11 cellular contexts compared by ENCODE assay signal in genomic region chr17:4795168-4795567, GRCh38. TPM values are rescaled to one million over a fixed set of nuclear protein-coding genes. Genes with fewer than 3 reads are reported as not detected.
DNase-seq lines count a peak whose midpoint lies in the region; ATAC-seq, FAIRE-seq and TF ChIP-seq lines count a peak whose summit lies in the region.
"Had no signal": no experiment of that assay in that cellular context is flagged by ENCODE, and none has a peak within 500 bp of the region (broad histone marks: within the 10 kb centered on the region; RNA-seq: fewer than 3 reads in every experiment).

No MANE protein-coding gene starts in this region.

- ATAC-seq in A549 (no peak), GM12878 (no peak), naive B cell (ENCODE audit: low read depth in 2 of 2) (no peak), omental fat pad (ENCODE audit: low FRiP score) (no peak), GM21447 (IDR thresholded peaks at IDR 0.05; ENCODE audit: unreplicated experiment) (no peak)

- intact Hi-C loops in GM12878 (cut with micrococcal nuclease; ENCODE audit: unreplicated experiment) = no loop called here

- FAIRE-seq in A549 (lab: Jason Lieb, UNC) (no peak), GM12878 (lab: Jason Lieb, UNC) (no peak)

- 93% methylated on average over 1 of the region's 1 CpG for WGBS in A549 (ENCODE audit: missing lambda C conversion rate)
- 100% methylated on average over 1 of the region's 1 CpG for WGBS in GM12878 (ENCODE audit: insufficient coverage, insufficient replicate concordance, low lambda C conversion rate, missing lambda C conversion rate)

- TF ChIP-seq EP300 in A549 (IDR thresholded peaks at IDR 0.05) (no peak), GM12878 (IDR thresholded peaks at IDR 0.05; ENCODE audit: borderline replicate concordance in 1 of 2, control insufficient read depth in 1 of 2, low read depth in 2 of 2, low read length in 2 of 2) (no peak)

- peak overlapping the region; percentile 92 for H3K4me3 ChIP-seq in A549
- no peak overlapping the region for H3K4me3 ChIP-seq in GM12878

- H3K9me3 Mint-ChIP-seq in HFFc6 (no peaks in the 10 kb centered on the region), naive B cell (peaks cover 0 to 1% (median 0%) of the 10 kb centered on the region in 7 donors)

- RAD21 ChIA-PET in GM12878 (lab: Charles Lee; ENCODE audit: unreplicated experiment) = no interaction called here

- peak overlapping the region; percentile 84 to 89 for H3K27ac ChIP-seq in A549
- H3K27ac ChIP-seq in GM12878 (ENCODE audit: control insufficient read depth, insufficient read depth) = no peak overlapping the region

- peaks cover 18% of the 10 kb centered on the region for H3K4me1 Mint-ChIP-seq in HFFc6 (ENCODE audit: low read depth)
- peaks cover 19 to 22% (median 21%) of the 10 kb centered on the region in 3 donors for H3K4me1 Mint-ChIP-seq in naive B cell

- TF ChIP-seq CTCF in A549 (IDR thresholded peaks at IDR 0.05) = no peak
- TF ChIP-seq CTCF in HFFc6 (IDR thresholded peaks at IDR 0.05) = no peak
- no peak for TF ChIP-seq CTCF in GM12878 (IDR thresholded peaks at IDR 0.05 in 2 of 3, conservative IDR thresholded peaks at IDR 0.05 in 1 of 3; ENCODE audit: control insufficient read depth in 2 of 3, extremely low read depth in 1 of 3, insufficient read depth in 1 of 3, low read depth in 3 of 3, low read length in 3 of 3)
- no peak for TF ChIP-seq CTCF in omental fat pad (IDR thresholded peaks at IDR 0.05)

- in situ Hi-C loops in GM12878 (cut with MboI) = no loop called here
- in situ Hi-C loops in KBM-7 (cut with MboI; ENCODE audit: low pct_unique_long_range_greater_than_20kb, low sequenced_read_pairs) = no loop called here

- H4K20me1 ChIP-seq in GM12878 (ENCODE audit: control insufficient read depth, insufficient read depth) = no peaks in the 10 kb centered on the region

- H3K4me2 ChIP-seq in A549 (peak overlapping the region; percentile 75), GM12878 (ENCODE audit: control insufficient read depth, insufficient read depth) (peak overlapping the region; percentile 54)

- H3K36me3 Mint-ChIP-seq in HFFc6 (ENCODE audit: low read depth) (peaks cover 22% of the 10 kb centered on the region), naive B cell (no peaks in the 10 kb centered on the region)

- peaks cover 14% of the 10 kb centered on the region for H3K4me1 ChIP-seq in A549
- peaks cover 13% of the 10 kb centered on the region for H3K4me1 ChIP-seq in GM12878 (ENCODE audit: control insufficient read depth, insufficient read depth, low read length)

- DNase-seq in A549 (ENCODE audit: low read depth in 1 of 2, low spot score in 1 of 2) (no peak), HFFc6 (no peak), GM12878 (ENCODE audit: low read depth, low spot score) (no peak), naive B cell (no peak), foreskin melanocyte (no peak), omental fat pad (ENCODE audit: low spot score) (no peak), KBM-7 (no peak)

- H3K79me2 ChIP-seq in GM12878 (ENCODE audit: control insufficient read depth, insufficient read depth, low read length) = peaks cover 11% of the 10 kb centered on the region

- H3K27me3 Mint-ChIP-seq in HFFc6 (ENCODE audit: insufficient read depth) = no peaks in the 10 kb centered on the region; the same call in 1 of the 2 replicates
- peaks cover 0 to 12% (median 8%) of the 10 kb centered on the region in 3 donors for H3K27me3 Mint-ChIP-seq in naive B cell

- no peaks in the 10 kb centered on the region for H3K27me3 ChIP-seq in GM12878 (replicated peaks in 1 of 2; ENCODE audit: control insufficient read depth in 2 of 2, insufficient read depth in 2 of 2, low read length in 1 of 2)
- H3K27me3 ChIP-seq: vagina had no signal

- peaks cover 2 to 13% of the 10 kb centered on the region in 2 experiments; a peak in 3 of 4 replicates for H3K36me3 ChIP-seq in GM12878 (ENCODE audit: control insufficient read depth in 2 of 2, insufficient read depth in 2 of 2, low read length in 1 of 2)

- no peak for TF ChIP-seq POLR2A in A549 (IDR thresholded peaks at IDR 0.05; ENCODE audit: low read length)
- no peak for TF ChIP-seq POLR2A in GM12878 (IDR thresholded peaks at IDR 0.05; ENCODE audit: low read depth, low read length)

- SMC1A ChIA-PET in GM12878 (lab: Charles Lee; ENCODE audit: uncharacterized antibody, unreplicated experiment) = no interaction called here

- no peak for TF ChIP-seq RAD21 in A549 (conservative IDR thresholded peaks at IDR 0.05 in 1 of 2, IDR thresholded peaks at IDR 0.05 in 1 of 2)
- no peak for TF ChIP-seq RAD21 in GM12878 (IDR thresholded peaks at IDR 0.05; ENCODE audit: insufficient read depth, low read depth, low read length)

- no peak overlapping the region for H3K9ac ChIP-seq in GM12878 (ENCODE audit: control insufficient read depth, insufficient read depth, low read length)

- CTCF ChIA-PET in A549 (lab: Yijun Ruan, JAX) (no interaction called here), GM12878 (lab: Yijun Ruan, JAX) (no interaction called here)

- peak overlapping the region; percentile 95 for H3K27ac Mint-ChIP-seq in HFFc6
- H3K27ac Mint-ChIP-seq in naive B cell = peak overlapping the region in 1 of 6 donors; percentile 61

- BruUV-seq in GM12878 (replicated peaks; lab: Mats Ljungman, UMichigan) = no TSS peak

- H3K4me3 Mint-ChIP-seq in HFFc6 (peak overlapping the region; percentile 98), naive B cell (peak overlapping the region in 5 of 8 donors; percentile 35 to 100 (median 99))

- POLR2A ChIA-PET in A549 (lab: Yijun Ruan, JAX) (no interaction called here), GM12878 (lab: Charles Lee) (no interaction called here)

- no peaks in the 10 kb centered on the region for H3K9me3 ChIP-seq in A549
- H3K9me3 ChIP-seq in GM12878 (replicated peaks; ENCODE audit: control insufficient read depth, insufficient read depth, low read length) = no peaks in the 10 kb centered on the region
- H3K9me3 ChIP-seq: vagina had no signal

- peak overlapping the region; percentile 95 for H2AFZ ChIP-seq in GM12878 (ENCODE audit: control insufficient read depth, low read depth, low read length)

RNA-seq across cellular contexts. Expression of gene PSMB6, which starts 0.8 kb away (rescaled TPM):
- polyA plus RNA-seq in A549 (2011; rRNA removed) (376 and 414 TPM in 2 replicates), A549 (2017; fragmentation: RNase III; extraction: RNeasy Plus Mini Kit Qiagen cat#74134 plus additional on column Dnase treatment) (387 to 424 TPM (median 414 TPM) in 3 replicates), GM12878 (2011; rRNA removed) (115 and 191 TPM in 2 replicates), GM12878 (2014; fragmentation: Illumina TruSeq; extraction: Trizol) (143 and 207 TPM in 2 replicates), GM12878 (2014; fragmentation: Nextera tagmentation; extraction: Ambion mirVana) (100 to 1,000 TPM; 357 to 546 TPM), GM12878 (2014; rRNA removed) (225 and 288 TPM in 2 replicates), GM12878 (2016; fragmentation: Nextera tagmentation; extraction: Ambion mirVana) (100 to 1,000 TPM; 361 to 392 TPM), naive B cell (ENCODE audit: low read depth in 6 of 6) (100 to 1,000 TPM; 237 to 479 (median 273) TPM)
- polyA plus RNA-seq in A549 (2012; cell fraction: cytosol; rRNA removed) = 763 and 829 TPM in 2 replicates
- polyA plus RNA-seq in A549 (2012; cell fraction: nucleus; rRNA removed) = 423 and 460 TPM in 2 replicates
- 332 and 401 TPM in 2 replicates for polyA minus RNA-seq in A549 (2011; rRNA and poly(A)+ RNA removed)
- 100 to 1,000 TPM; 216 to 280 (median 237) TPM for total RNA-seq in HFFc6 (2021; fragmentation: NEBNext Ultra II Directional; extraction: Animal tissue kit (Norgen Biotek cat#: 25700))
- total RNA-seq in GM12878 (2013; cell fraction: nucleolus; rRNA removed) = 7.4 and 9.6 TPM in 2 replicates
- total RNA-seq in GM12878 (2014; rRNA removed) (239 and 246 TPM in 2 replicates), GM12878 (2014; rRNA removed; fragmentation: Illumina TruSeq; extraction: Trizol) (171 and 182 TPM in 2 replicates), GM12878 (2021) (144 and 150 TPM in 2 replicates), omental fat pad (100 to 1,000 TPM; 109 to 164 (median 150) TPM)
- 79.6 TPM for polyA plus RNA-seq in GM12878 (2011; ENCODE audit: low read depth)
- 295 and 318 TPM in 2 replicates for polyA plus RNA-seq in GM12878 (2011; cell fraction: cytosol; rRNA removed)
- polyA plus RNA-seq in GM12878 (2011; cell fraction: nucleus; rRNA removed) = 101 and 102 TPM in 2 replicates
- polyA plus RNA-seq in GM12878 (2012) = 89.7 and 95.4 TPM in 2 replicates
- polyA minus RNA-seq in GM12878 (2011; rRNA and poly(A)+ RNA removed) = 155 and 221 TPM in 2 replicates
- polyA minus RNA-seq in GM12878 (2011; cell fraction: cytosol; rRNA and poly(A)+ RNA removed) = 36.2 and 44.2 TPM in 2 replicates
- polyA minus RNA-seq in GM12878 (2011; cell fraction: nucleus; rRNA and poly(A)+ RNA removed) = 21.2 and 34.3 TPM in 2 replicates

RNA-seq across cellular contexts. Expression of gene GLTPD2, which starts 6.4 kb away (rescaled TPM):
- not detected in 2 replicates for polyA plus RNA-seq in A549 (2011; rRNA removed)
- 0.04 and 0.06 TPM in 2 replicates for polyA plus RNA-seq in A549 (2012; cell fraction: cytosol; rRNA removed)
- 0.06 TPM in 1 of 2 replicates, not detected in the other for polyA plus RNA-seq in A549 (2012; cell fraction: nucleus; rRNA removed)
- not detected in 3 replicates for polyA plus RNA-seq in A549 (2017; fragmentation: RNase III; extraction: RNeasy Plus Mini Kit Qiagen cat#74134 plus additional on column Dnase treatment)
- polyA minus RNA-seq in A549 (2011; rRNA and poly(A)+ RNA removed) = not detected in 2 replicates
- total RNA-seq in HFFc6 (2021; fragmentation: NEBNext Ultra II Directional; extraction: Animal tissue kit (Norgen Biotek cat#: 25700)) = not detected
- total RNA-seq in GM12878 (2013; cell fraction: nucleolus; rRNA removed) = not detected in 2 replicates
- 0.34 TPM in 1 of 2 replicates, not detected in the other for total RNA-seq in GM12878 (2014; rRNA removed)
- total RNA-seq in GM12878 (2014; rRNA removed; fragmentation: Illumina TruSeq; extraction: Trizol) = not detected in 2 replicates
- not detected in 2 replicates for total RNA-seq in GM12878 (2021)
- not detected for polyA plus RNA-seq in GM12878 (2011; ENCODE audit: low read depth)
- polyA plus RNA-seq in GM12878 (2011; rRNA removed) = not detected in 2 replicates
- not detected in 2 replicates for polyA plus RNA-seq in GM12878 (2011; cell fraction: cytosol; rRNA removed)
- polyA plus RNA-seq in GM12878 (2011; cell fraction: nucleus; rRNA removed) = not detected in 2 replicates
- not detected in 2 replicates for polyA plus RNA-seq in GM12878 (2012)
- not detected in 2 replicates for polyA plus RNA-seq in GM12878 (2014; fragmentation: Illumina TruSeq; extraction: Trizol)
- polyA plus RNA-seq in GM12878 (2014; fragmentation: Nextera tagmentation; extraction: Ambion mirVana) = not detected
- not detected in 2 replicates for polyA plus RNA-seq in GM12878 (2014; rRNA removed)
- polyA plus RNA-seq in GM12878 (2016; fragmentation: Nextera tagmentation; extraction: Ambion mirVana) = under 1 TPM in 1 of 2 experiments, not detected in 1; 0.16 TPM
- polyA minus RNA-seq in GM12878 (2011; rRNA and poly(A)+ RNA removed) = not detected in 2 replicates
- not detected in 2 replicates for polyA minus RNA-seq in GM12878 (2011; cell fraction: cytosol; rRNA and poly(A)+ RNA removed)
- 0.86 TPM in 1 of 2 replicates, not detected in the other for polyA minus RNA-seq in GM12878 (2011; cell fraction: nucleus; rRNA and poly(A)+ RNA removed)
- polyA plus RNA-seq in naive B cell (ENCODE audit: low read depth in 6 of 6) = not detected
- not detected for total RNA-seq in omental fat pad
- total RNA-seq: esophagus mucosa, pulmonary artery endothelial cell, vagina had no signal

RNA-seq across cellular contexts. Expression of gene VMO1, which starts 9.0 kb away (rescaled TPM):
- polyA plus RNA-seq in A549 (2011; rRNA removed) (0.50 and 0.58 TPM in 2 replicates), A549 (2017; fragmentation: RNase III; extraction: RNeasy Plus Mini Kit Qiagen cat#74134 plus additional on column Dnase treatment) (0.39 to 1.1 TPM (median 0.81 TPM) in 3 replicates), GM12878 (2011; rRNA removed) (not detected in 2 replicates), GM12878 (2014; fragmentation: Illumina TruSeq; extraction: Trizol) (not detected in 2 replicates), GM12878 (2014; fragmentation: Nextera tagmentation; extraction: Ambion mirVana) (under 1 TPM in 1 of 2 experiments, not detected in 1; 0.27 TPM), GM12878 (2014; rRNA removed) (0.54 and 0.74 TPM in 2 replicates), GM12878 (2016; fragmentation: Nextera tagmentation; extraction: Ambion mirVana) (not detected), naive B cell (ENCODE audit: low read depth in 6 of 6) (not detected)
- polyA plus RNA-seq in A549 (2012; cell fraction: cytosol; rRNA removed) = 0.98 and 1.1 TPM in 2 replicates
- polyA plus RNA-seq in A549 (2012; cell fraction: nucleus; rRNA removed) = 0.83 and 2.1 TPM in 2 replicates
- not detected in 2 replicates for polyA minus RNA-seq in A549 (2011; rRNA and poly(A)+ RNA removed)
- total RNA-seq in HFFc6 (2021; fragmentation: NEBNext Ultra II Directional; extraction: Animal tissue kit (Norgen Biotek cat#: 25700)) = under 1 TPM in 3 of 6 experiments, not detected in 3; 0.23 to 0.34 (median 0.31) TPM
- total RNA-seq in GM12878 (2013; cell fraction: nucleolus; rRNA removed) = not detected in 2 replicates
- total RNA-seq in GM12878 (2014; rRNA removed) (0.76 TPM in 1 of 2 replicates, not detected in the other), GM12878 (2014; rRNA removed; fragmentation: Illumina TruSeq; extraction: Trizol) (0.23 and 0.31 TPM in 2 replicates), GM12878 (2021) (0.93 TPM in 1 of 2 replicates, not detected in the other), omental fat pad (10 to 100 TPM in 1 of 4 donors, 1 to 10 TPM in 3; 2.1 to 13.1 (median 8.4) TPM)
- not detected for polyA plus RNA-seq in GM12878 (2011; ENCODE audit: low read depth)
- not detected in 2 replicates for polyA plus RNA-seq in GM12878 (2011; cell fraction: cytosol; rRNA removed)
- not detected in 2 replicates for polyA plus RNA-seq in GM12878 (2011; cell fraction: nucleus; rRNA removed)
- not detected in 2 replicates for polyA plus RNA-seq in GM12878 (2012)
- polyA minus RNA-seq in GM12878 (2011; rRNA and poly(A)+ RNA removed) = not detected in 2 replicates
- not detected in 2 replicates for polyA minus RNA-seq in GM12878 (2011; cell fraction: cytosol; rRNA and poly(A)+ RNA removed)
- not detected in 2 replicates for polyA minus RNA-seq in GM12878 (2011; cell fraction: nucleus; rRNA and poly(A)+ RNA removed)

RNA-seq across cellular contexts. Expression of gene PLD2, which starts 11.8 kb away (rescaled TPM):
- polyA plus RNA-seq in A549 (2011; rRNA removed) = 17.0 and 20.2 TPM in 2 replicates
- 24.5 and 30.1 TPM in 2 replicates for polyA plus RNA-seq in A549 (2012; cell fraction: cytosol; rRNA removed)
- polyA plus RNA-seq in A549 (2012; cell fraction: nucleus; rRNA removed) = 114 and 147 TPM in 2 replicates
- 23.0 to 27.4 TPM (median 23.7 TPM) in 3 replicates for polyA plus RNA-seq in A549 (2017; fragmentation: RNase III; extraction: RNeasy Plus Mini Kit Qiagen cat#74134 plus additional on column Dnase treatment)
- polyA minus RNA-seq in A549 (2011; rRNA and poly(A)+ RNA removed) = 27.1 and 27.4 TPM in 2 replicates
- total RNA-seq in HFFc6 (2021; fragmentation: NEBNext Ultra II Directional; extraction: Animal tissue kit (Norgen Biotek cat#: 25700)) = 10 to 100 TPM; 14.9 to 21.8 (median 19.4) TPM
- total RNA-seq in GM12878 (2013; cell fraction: nucleolus; rRNA removed) = 15.7 and 17.6 TPM in 2 replicates
- total RNA-seq in GM12878 (2014; rRNA removed) = 9.4 and 12.2 TPM in 2 replicates
- 7.3 and 8.1 TPM in 2 replicates for total RNA-seq in GM12878 (2014; rRNA removed; fragmentation: Illumina TruSeq; extraction: Trizol)
- total RNA-seq in GM12878 (2021) = 12.9 and 15.2 TPM in 2 replicates
- 3.8 TPM for polyA plus RNA-seq in GM12878 (2011; ENCODE audit: low read depth)
- polyA plus RNA-seq in GM12878 (2011; rRNA removed) = 4.4 and 7.7 TPM in 2 replicates
- 7.0 and 8.7 TPM in 2 replicates for polyA plus RNA-seq in GM12878 (2011; cell fraction: cytosol; rRNA removed)
- 37.9 and 42.8 TPM in 2 replicates for polyA plus RNA-seq in GM12878 (2011; cell fraction: nucleus; rRNA removed)
- polyA plus RNA-seq in GM12878 (2012) = 11.6 TPM in 2 replicates
- 5.1 and 6.8 TPM in 2 replicates for polyA plus RNA-seq in GM12878 (2014; fragmentation: Illumina TruSeq; extraction: Trizol)
- under 1 TPM; 0.71 to 0.73 TPM for polyA plus RNA-seq in GM12878 (2014; fragmentation: Nextera tagmentation; extraction: Ambion mirVana)
- 13.9 and 16.5 TPM in 2 replicates for polyA plus RNA-seq in GM12878 (2014; rRNA removed)
- 1 to 10 TPM; 4.8 to 5.3 TPM for polyA plus RNA-seq in GM12878 (2016; fragmentation: Nextera tagmentation; extraction: Ambion mirVana)
- polyA minus RNA-seq in GM12878 (2011; rRNA and poly(A)+ RNA removed) = 6.2 and 11.5 TPM in 2 replicates
- polyA minus RNA-seq in GM12878 (2011; cell fraction: cytosol; rRNA and poly(A)+ RNA removed) = 1.6 and 2.8 TPM in 2 replicates
- 8.7 and 10.6 TPM in 2 replicates for polyA minus RNA-seq in GM12878 (2011; cell fraction: nucleus; rRNA and poly(A)+ RNA removed)
- polyA plus RNA-seq in naive B cell (ENCODE audit: low read depth in 6 of 6) = 1 to 10 TPM in 5 of 6 donors, under 1 TPM in 1; 0.54 to 4.6 (median 3.7) TPM
- 10 to 100 TPM; 20.8 to 29.2 (median 24.3) TPM for total RNA-seq in omental fat pad
